Comparison of ENCODE assay signal across 1 cellular context in genomic region chr3:173913985-173914421, GRCh38.
TF ChIP-seq lines count a peak whose summit lies in the region.

No MANE protein-coding gene starts in this region.

TF ChIP-seq in GM23338, 12 proteins besides CTCF, POLR2A, EP300 and RAD21 (continued from another document):
- TF ChIP-seq REST (IDR thresholded peaks at IDR 0.05; ENCODE audit: unreplicated experiment) (no peak), CREB1 (CRISPR knock-in tag; IDR thresholded peaks at IDR 0.05; ENCODE audit: low read depth) (no peak), ZNF331 (CRISPR knock-in tag; IDR thresholded peaks at IDR 0.05; ENCODE audit: low read depth) (no peak), ETS1 (IDR thresholded peaks at IDR 0.05) (no peak), ZNF114 (CRISPR knock-in tag; IDR thresholded peaks at IDR 0.05) (no peak)
